Comparison of ENCODE assay signal across 21 cellular contexts in the genomic region with DNA sequence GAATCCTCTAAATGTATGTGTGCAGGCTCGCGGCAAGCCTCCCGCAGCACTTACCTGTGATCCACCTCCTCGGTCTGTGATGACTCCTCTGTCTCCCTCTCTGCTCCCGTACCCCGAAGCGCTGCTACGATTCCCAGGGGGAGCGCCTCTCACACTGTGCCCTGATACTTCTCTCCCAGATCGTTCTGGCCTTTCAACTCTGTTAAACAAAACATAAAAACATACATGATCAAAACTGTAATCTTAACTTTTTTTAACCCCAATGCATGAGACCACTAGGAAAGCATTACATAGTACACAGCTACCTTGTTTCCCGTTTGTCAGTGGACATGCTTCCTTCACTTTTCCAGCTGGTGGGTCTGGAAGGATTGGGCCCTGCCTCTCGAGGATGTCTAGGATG. TPM values are rescaled to one million over a fixed set of nuclear protein-coding genes. Genes with fewer than 3 reads are reported as not detected.
DNase-seq lines count a peak whose midpoint lies in the region; ATAC-seq and TF ChIP-seq lines count a peak whose summit lies in the region.
"Had no signal": no experiment of that assay in that cellular context is flagged by ENCODE, and none has a peak within 500 bp of the region (broad histone marks: within the 10 kb centered on the region; RNA-seq: fewer than 3 reads in every experiment).

No MANE protein-coding gene starts in this region.

- no peak overlapping the region for H3K4me3 Mint-ChIP-seq in activated naive CD8-positive, alpha-beta T cell treated with anti-CD3 and anti-CD28 coated beads, Interleukin-2, amount 50 U/mL, for 24 hours
- peak overlapping the region; percentile 17 for H3K4me3 Mint-ChIP-seq in neural crest cell
- H3K4me3 Mint-ChIP-seq: B cell; CD8-positive, alpha-beta T cell; HFFc6 had no signal

- H3K27ac Mint-ChIP-seq in activated naive CD4-positive, alpha-beta T cell treated with anti-CD3 and anti-CD28 coated beads, Interleukin-2, amount 50 U/mL, for 72 hours: peak overlapping the region; percentile 10 to 46
- H3K27ac Mint-ChIP-seq in activated naive CD8-positive, alpha-beta T cell treated with anti-CD3 and anti-CD28 coated beads, Interleukin-2, amount 50 U/mL, for 24 hours: peak overlapping the region; percentile 43
- H3K27ac Mint-ChIP-seq in neural crest cell (ENCODE audit: unreplicated experiment): no peak overlapping the region
- H3K27ac Mint-ChIP-seq: B cell; CD8-positive, alpha-beta T cell; HFFc6 had no signal

- no peak overlapping the region for H4K91ac ChIP-seq in IMR-90 (ENCODE audit: insufficient read depth, low read depth, low read length)

- H3K36me3 ChIP-seq in IMR-90 (ENCODE audit: control insufficient read depth, insufficient read depth, low read length) (peaks cover 52% of the 10 kb centered on the region), Peyer's patch (peaks cover 0 to 99% (median 5%) of the 10 kb centered on the region in 3 donors)

- H2BK15ac ChIP-seq in IMR-90 (ENCODE audit: low read depth, low read length): no peak overlapping the region

- TF ChIP-seq POLR2A in IMR-90 (IDR thresholded peaks at IDR 0.05; ENCODE audit: low read depth, low read length): no peak
- TF ChIP-seq POLR2A in Peyer's patch (IDR thresholded peaks at IDR 0.05): no peak

- H3K4me3 ChIP-seq in IMR-90 (ENCODE audit: insufficient read depth, low read depth, low read length) (no peak overlapping the region), Peyer's patch (no peak overlapping the region)
- H3K4me3 ChIP-seq: MG63 had no signal

- no peak for DNase-seq in activated naive CD4-positive, alpha-beta T cell treated with anti-CD3 and anti-CD28 coated beads, Interleukin-2, amount 50 U/mL, for 72 hours (ENCODE audit: low spot score in 2 of 2)
- DNase-seq in activated naive CD4-positive, alpha-beta T cell (lab: John Stamatoyannopoulos, UW): no peak
- no peak for DNase-seq in IMR-90
- DNase-seq in activated naive CD8-positive, alpha-beta T cell treated with anti-CD3 and anti-CD28 coated beads, Interleukin-2, amount 50 U/mL, for 24 hours: no peak
- no peak for DNase-seq in neural crest cell (ENCODE audit: low read depth, low spot score)
- DNase-seq in Peyer's patch: no peak
- no peak for DNase-seq in activated effector memory CD4-positive, alpha-beta T cell treated with Interleukin-2 at 50 U/mL for 16 hours
- DNase-seq: ACHN; CD8-positive, alpha-beta T cell; DND-41; GF-D8; GOT3; HFFc6; MG63; NCI-H1105; NCI-H187; NCI-H69; NK-92 treated with Interleukin-12 subunit alpha and Interleukin-12 subunit beta, amount 100 ng/mL, for 24 hours had no signal

- H3K27ac ChIP-seq in IMR-90 (ENCODE audit: insufficient read depth, low read length) (no peak overlapping the region), Peyer's patch (no peak overlapping the region)
- H3K27ac ChIP-seq: KMS-11 had no signal

- dilution Hi-C loops in IMR-90 (cut with HindIII; ENCODE audit: low sequenced_read_pairs, unreplicated experiment): no loop called here

- H2AK5ac ChIP-seq in IMR-90 (ENCODE audit: low read depth, low read length): no peak overlapping the region

- H3K23ac ChIP-seq in IMR-90 (ENCODE audit: low read depth, low read length): no peak overlapping the region

- no peak overlapping the region for H2AFZ ChIP-seq in IMR-90 (replicated peaks; ENCODE audit: low read length, poor library complexity)

- POLR2A ChIA-PET in IMR-90 (lab: Charles Lee; ENCODE audit: unreplicated experiment): no interaction called here

- H4K5ac ChIP-seq in IMR-90 (ENCODE audit: low read depth, low read length): no peak overlapping the region

- H3K4ac ChIP-seq in IMR-90 (ENCODE audit: low read depth, low read length): no peak overlapping the region

- no peak overlapping the region for H3K56ac ChIP-seq in IMR-90 (ENCODE audit: extremely low read depth, insufficient read depth, low read length)

- no peak overlapping the region for H2BK5ac ChIP-seq in IMR-90 (ENCODE audit: low read depth, low read length, poor library complexity, severe bottlenecking)

- CTCF ChIA-PET in IMR-90 (lab: Yijun Ruan, JAX): interaction anchor here (0.7 kb wide), 1 partner anchor 669 kb away, joined by 3 read pairs; no protein-coding TSS in a partner anchor

- ATAC-seq in activated naive CD4-positive, alpha-beta T cell treated with anti-CD3 and anti-CD28 coated beads, Interleukin-2, amount 50 U/mL, for 72 hours: no peak
- ATAC-seq in IMR-90 (ENCODE audit: low read depth) (no peak), GM21825 (IDR thresholded peaks at IDR 0.05; ENCODE audit: unreplicated experiment) (no peak)
- ATAC-seq in activated naive CD8-positive, alpha-beta T cell treated with anti-CD3 and anti-CD28 coated beads, Interleukin-2, amount 50 U/mL, for 24 hours: no peak
- ATAC-seq: CD8-positive, alpha-beta T cell had no signal

- H3K4me1 ChIP-seq in IMR-90 (ENCODE audit: control insufficient read depth, insufficient read depth, low read length): no peaks in the 10 kb centered on the region
- no peaks in the 10 kb centered on the region for H3K4me1 ChIP-seq in Peyer's patch

- H3K9me1 ChIP-seq in IMR-90 (ENCODE audit: insufficient read depth, low read length): no peaks in the 10 kb centered on the region

- no peak overlapping the region for H3K9ac ChIP-seq in IMR-90 (ENCODE audit: low read depth, low read length)
- H3K9ac ChIP-seq: KMS-11 had no signal

- TSS peak; percentile 47 for BruUV-seq in IMR-90 (replicated peaks; lab: Mats Ljungman, UMichigan)

- H3K4me2 ChIP-seq in IMR-90 (ENCODE audit: low read depth, low read length): no peak overlapping the region
- H3K4me2 ChIP-seq: KMS-11 had no signal

- H2BK20ac ChIP-seq in IMR-90 (ENCODE audit: low read depth, low read length): no peak overlapping the region

- intact Hi-C loops in IMR-90 (cut with micrococcal nuclease): no loop called here

- H2AK9ac ChIP-seq in IMR-90 (replicated peaks; ENCODE audit: low read depth, low read length, poor library complexity): no peak overlapping the region

- no peak overlapping the region for H4K8ac ChIP-seq in IMR-90 (ENCODE audit: low read depth in 2 of 2, low read length in 2 of 2)

- WGBS in IMR-90 (ENCODE audit: extremely low coverage in 2 of 2, insufficient read length in 1 of 2), 2 experiments: 88% methylated on average over 10 of the region's 12 CpGs; no CpG with 5 or more reads in 1 of the 2 experiments

- in situ Hi-C loops in IMR-90 (cut with MboI; ENCODE audit: low sequenced_read_pairs): no loop called here

- TF ChIP-seq CTCF in IMR-90 (conservative IDR thresholded peaks at IDR 0.05; ENCODE audit: low read depth, low read length) (no peak), neural crest cell (conservative IDR thresholded peaks at IDR 0.05) (no peak), Peyer's patch (IDR thresholded peaks at IDR 0.05) (no peak)

- H3K4me1 Mint-ChIP-seq in activated naive CD8-positive, alpha-beta T cell treated with anti-CD3 and anti-CD28 coated beads, Interleukin-2, amount 50 U/mL, for 24 hours: peaks cover 4% of the 10 kb centered on the region
- no peaks in the 10 kb centered on the region for H3K4me1 Mint-ChIP-seq in neural crest cell
- H3K4me1 Mint-ChIP-seq: B cell had no signal

- H3K14ac ChIP-seq in IMR-90 (replicated peaks; ENCODE audit: low read depth, low read length): no peak overlapping the region

- no peak overlapping the region for H2BK120ac ChIP-seq in IMR-90 (ENCODE audit: low read depth, low read length)

- H3K27me3 ChIP-seq in IMR-90 (ENCODE audit: control insufficient read depth, insufficient read depth, low read length): no peaks in the 10 kb centered on the region
- no peaks in the 10 kb centered on the region for H3K27me3 ChIP-seq in Peyer's patch
- H3K27me3 ChIP-seq: MG63 had no signal

- no peaks in the 10 kb centered on the region for H3K27me3 Mint-ChIP-seq in activated naive CD8-positive, alpha-beta T cell treated with anti-CD3 and anti-CD28 coated beads, Interleukin-2, amount 50 U/mL, for 24 hours
- H3K27me3 Mint-ChIP-seq in neural crest cell (ENCODE audit: low read depth): no peaks in the 10 kb centered on the region
- H3K27me3 Mint-ChIP-seq: B cell had no signal

- TF ChIP-seq RAD21 in IMR-90 (IDR thresholded peaks at IDR 0.05; ENCODE audit: low read length): no peak

- peaks cover 30 to 51% of the 10 kb centered on the region in 2 donors for H3K36me3 Mint-ChIP-seq in activated naive CD4-positive, alpha-beta T cell treated with anti-CD3 and anti-CD28 coated beads, Interleukin-2, amount 50 U/mL, for 72 hours
- H3K36me3 Mint-ChIP-seq in activated naive CD8-positive, alpha-beta T cell treated with anti-CD3 and anti-CD28 coated beads, Interleukin-2, amount 50 U/mL, for 24 hours (ENCODE audit: low read depth): peaks cover 75% of the 10 kb centered on the region
- peaks cover 43% of the 10 kb centered on the region for H3K36me3 Mint-ChIP-seq in neural crest cell (ENCODE audit: low read depth)

- H3K18ac ChIP-seq in IMR-90 (ENCODE audit: low read depth, low read length): no peak overlapping the region

- H3K9me3 ChIP-seq in IMR-90 (ENCODE audit: control insufficient read depth, insufficient read depth, low read length): no peaks in the 10 kb centered on the region
- no peaks in the 10 kb centered on the region for H3K9me3 ChIP-seq in Peyer's patch
- H3K9me3 ChIP-seq: MG63 had no signal

- H3K79me1 ChIP-seq in IMR-90 (ENCODE audit: low read depth in 1 of 2, low read length in 2 of 2): peaks cover 9 to 26% of the 10 kb centered on the region in 2 experiments; a peak in 3 of 4 replicates

- no peaks in the 10 kb centered on the region; the same call in 1 of the 2 replicates for H4K20me1 ChIP-seq in IMR-90 (ENCODE audit: insufficient read depth, low read length)

- H3K9me3 Mint-ChIP-seq in activated naive CD4-positive, alpha-beta T cell treated with anti-CD3 and anti-CD28 coated beads, Interleukin-2, amount 50 U/mL, for 72 hours: no peaks in the 10 kb centered on the region
- H3K9me3 Mint-ChIP-seq in activated naive CD8-positive, alpha-beta T cell treated with anti-CD3 and anti-CD28 coated beads, Interleukin-2, amount 50 U/mL, for 24 hours: no peaks in the 10 kb centered on the region
- H3K9me3 Mint-ChIP-seq in neural crest cell: no peaks in the 10 kb centered on the region
- H3K9me3 Mint-ChIP-seq: CD8-positive, alpha-beta T cell; HFFc6 had no signal

TF ChIP-seq in IMR-90, 13 proteins besides CTCF, POLR2A, EP300 and RAD21 (continues in another document):
- TF ChIP-seq NFE2L2 (IDR thresholded peaks at IDR 0.05; ENCODE audit: low read depth, low read length) (no peak), FOS (IDR thresholded peaks at IDR 0.05; ENCODE audit: low read depth, low read length) (no peak), BHLHE40 (IDR thresholded peaks at IDR 0.05; ENCODE audit: low read depth, low read length) (no peak), MAZ (IDR thresholded peaks at IDR 0.05; ENCODE audit: borderline replicate concordance, low read depth, low read length) (no peak), SMC3 (IDR thresholded peaks at IDR 0.05; ENCODE audit: low read depth, low read length) (no peak), RCOR1 (IDR thresholded peaks at IDR 0.05; ENCODE audit: insufficient replicate concordance, low read length) (no peak)

RNA-seq across cellular contexts. Expression of gene SLTM, which starts 46.6 kb away (rescaled TPM):
- 10 to 100 TPM; 74.2 to 90.1 TPM for total RNA-seq in activated naive CD4-positive, alpha-beta T cell treated with anti-CD3 and anti-CD28 coated beads, Interleukin-2, amount 50 U/mL, for 72 hours
- total RNA-seq in IMR-90 (2012; rRNA removed): 36.0 and 66.7 TPM in 2 replicates
- 47.2 and 57.6 TPM in 2 replicates for polyA plus RNA-seq in IMR-90 (2012; rRNA removed)
- 8.8 and 10.4 TPM in 2 replicates for polyA plus RNA-seq in IMR-90 (2012; cell fraction: cytosol; rRNA removed)
- polyA plus RNA-seq in IMR-90 (2012; cell fraction: nucleus; rRNA removed; ENCODE audit: low replicate concordance): 43.5 and 185 TPM in 2 replicates
- 105 and 122 TPM in 2 replicates for total RNA-seq in neural crest cell
- total RNA-seq in Peyer's patch: 100 to 1,000 TPM in 3 of 4 donors, 10 to 100 TPM in 1; 82.3 to 408 (median 130) TPM
